ENCODE assay signal across 1 cellular context in the genomic region with DNA sequence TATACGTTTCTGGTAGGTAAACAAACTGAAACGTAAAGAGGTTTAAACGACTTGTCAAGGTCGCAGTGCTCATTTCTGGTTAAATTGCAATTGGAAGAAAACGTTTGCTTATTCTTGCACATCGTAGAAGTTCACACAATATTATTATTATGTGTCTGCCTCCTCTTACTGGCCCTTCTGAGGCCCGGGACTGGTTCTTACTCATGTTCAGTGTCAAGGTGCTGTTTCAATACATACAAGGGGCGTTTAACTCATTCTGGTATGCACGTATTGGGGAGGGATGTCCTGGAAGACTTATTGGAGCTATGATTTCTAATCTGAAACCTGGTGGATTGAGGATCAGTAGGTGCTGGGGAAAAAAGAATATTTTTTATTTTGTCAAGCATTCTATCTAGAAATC.
TF ChIP-seq lines count a peak whose summit lies in the region.

No MANE protein-coding gene starts in this region.

TF ChIP-seq in K562, 482 proteins besides CTCF, POLR2A, EP300 and RAD21 (continued from another document):
- TF ChIP-seq FOSL1 (tag; conservative IDR thresholded peaks at IDR 0.05), result 0 out of 2 replicates have a peak, but pooled peaks have one; percentile 4
